13 cellular contexts compared by ENCODE assay signal in genomic region chr17:82887255-82888164, GRCh38. TPM values are rescaled to one million over a fixed set of nuclear protein-coding genes. Genes with fewer than 3 reads are reported as not detected.
DNase-seq lines count a peak whose midpoint lies in the region; ATAC-seq, FAIRE-seq and TF ChIP-seq lines count a peak whose summit lies in the region.
"Had no signal": no experiment of that assay in that cellular context is flagged by ENCODE, and none has a peak within 500 bp of the region (broad histone marks: within the 10 kb centered on the region; RNA-seq: fewer than 3 reads in every experiment).

No MANE protein-coding gene starts in this region.

- H3K4me1 Mint-ChIP-seq in activated CD4-positive, alpha-beta T cell treated with anti-CD3 and anti-CD28 coated beads, Interleukin-2, amount 10 ng/mL, durations not matched to agents 24 days and 14 days, result peaks cover 60% of the 10 kb centered on the region

- H3K36me3 Mint-ChIP-seq in activated CD4-positive, alpha-beta T cell treated with anti-CD3 and anti-CD28 coated beads, Interleukin-2, amount 10 ng/mL, durations not matched to agents 24 days and 14 days (ENCODE audit: low read depth), result peaks cover 43% of the 10 kb centered on the region

- H3K23me2 ChIP-seq in H1 (ENCODE audit: low read depth, low read length), result no peaks in the 10 kb centered on the region

- no peaks in the 10 kb centered on the region for H3K9me3 Mint-ChIP-seq in activated CD4-positive, alpha-beta T cell treated with anti-CD3 and anti-CD28 coated beads, Interleukin-2, amount 10 ng/mL, durations not matched to agents 24 days and 14 days

- peak overlapping the region; percentile 74 for H3K27ac Mint-ChIP-seq in activated CD4-positive, alpha-beta T cell treated with anti-CD3 and anti-CD28 coated beads, Interleukin-2, amount 10 ng/mL, durations not matched to agents 24 days and 14 days

- no peak for TF ChIP-seq EP300 in H1 (IDR thresholded peaks at IDR 0.05; ENCODE audit: borderline replicate concordance in 1 of 2, low read depth in 2 of 2, low read length in 2 of 2)

- H3K56ac ChIP-seq in H1 (replicated peaks; ENCODE audit: insufficient read length, low read depth, low read length), result no peak overlapping the region

- no peak overlapping the region for H2AFZ ChIP-seq in H1 (ENCODE audit: low read length)

- no peak overlapping the region for H2BK5ac ChIP-seq in H1 (ENCODE audit: low read depth, low read length)

- intact Hi-C loops in activated CD4-positive, alpha-beta T cell treated with anti-CD3 and anti-CD28 coated beads, Interleukin-2, amount 10 ng/mL, durations not matched to agents 24 days and 14 days (cut with micrococcal nuclease), result no loop called here
- intact Hi-C loops in gastrocnemius medialis (cut with DNase I; ENCODE audit: low total_unique reads), result loop anchor here (1.0 kb wide), 1 partner anchor 9 kb away; no protein-coding TSS in a partner anchor

- peaks cover 0 to 2% of the 10 kb centered on the region in 2 experiments for H4K20me1 ChIP-seq in H1 (replicated peaks in 1 of 2; ENCODE audit: control insufficient read depth in 1 of 2, insufficient read depth in 2 of 2, low read length in 2 of 2)

- FAIRE-seq in H1 (lab: Jason Lieb, UNC), result no peak

- peak overlapping the region; percentile 36; the same call in 1 of the 2 replicates for H4K8ac ChIP-seq in H1 (ENCODE audit: extremely low read depth, insufficient read depth, low read length)

- TF ChIP-seq RAD21 in H1 (IDR thresholded peaks at IDR 0.05 in 1 of 2, conservative IDR thresholded peaks at IDR 0.05 in 1 of 2; ENCODE audit: low read depth in 2 of 2, low read length in 2 of 2), result no peak

- POLR2A ChIA-PET in H1 (lab: Charles Lee; ENCODE audit: partially characterized antibody), result no interaction called here

- no peak for TF ChIP-seq CTCF in H1 (IDR thresholded peaks at IDR 0.05; ENCODE audit: control extremely low read depth in 1 of 3, insufficient read depth in 1 of 3, low read depth in 1 of 3, low read length in 3 of 3)
- no peak for TF ChIP-seq CTCF in gastrocnemius medialis (IDR thresholded peaks at IDR 0.05 in 4 of 5, conservative IDR thresholded peaks at IDR 0.05 in 1 of 5)
- no peak for TF ChIP-seq CTCF in Peyer's patch (IDR thresholded peaks at IDR 0.05)

- peak overlapping the region; percentile 41 for H3K4me3 Mint-ChIP-seq in activated CD4-positive, alpha-beta T cell treated with anti-CD3 and anti-CD28 coated beads, Interleukin-2, amount 10 ng/mL, durations not matched to agents 24 days and 14 days

- no peak overlapping the region; the same call in 1 of the 2 replicates for H3K18ac ChIP-seq in H1 (ENCODE audit: extremely low read depth, low read length)

- H2BK20ac ChIP-seq in H1 (ENCODE audit: low read length), result no peak overlapping the region

- H3K27me3 Mint-ChIP-seq in activated CD4-positive, alpha-beta T cell treated with anti-CD3 and anti-CD28 coated beads, Interleukin-2, amount 10 ng/mL, durations not matched to agents 24 days and 14 days, result no peaks in the 10 kb centered on the region

- no peak overlapping the region for H4K91ac ChIP-seq in H1 (replicated peaks; ENCODE audit: insufficient read length, low read length)

- H2AK5ac ChIP-seq in H1 (ENCODE audit: low read depth, low read length), result no peak overlapping the region

- WGBS in H1 (ENCODE audit: extremely low coverage in 1 of 2, insufficient coverage in 1 of 2, insufficient read length in 1 of 2, insufficient replicate concordance in 2 of 2, low coverage in 1 of 2, low lambda C conversion rate in 2 of 2, missing lambda C conversion rate in 1 of 2), 2 experiments, result 87% methylated on average over 27 of the region's 27 CpGs; no CpG with 5 or more reads in 1 of the 2 experiments

- H3K27ac ChIP-seq in H1 (ENCODE audit: low read depth, low read length) (no peak overlapping the region), gastrocnemius medialis (peak overlapping the region; percentile 77 to 82 (median 80)), Peyer's patch (no peak overlapping the region)

- no peak for DNase-seq in activated CD4-positive, alpha-beta T cell treated with anti-CD3 and anti-CD28 coated beads, Interleukin-2, amount 10 ng/mL, durations not matched to agents 24 days and 14 days
- no peak for DNase-seq in activated CD4-positive, alpha-beta T cell treated with anti-CD3 and anti-CD28 coated beads, Interleukin-2, amount 50 U/mL, for 4 hours
- peak; percentile 46 for DNase-seq in NOMO-1 treated with dmso at 0.1 percent for 144 hours (lab: John Stamatoyannopoulos, UW; ENCODE audit: unreplicated experiment)
- DNase-seq in H1 (ENCODE audit: low read depth in 1 of 2, low spot score in 2 of 2), result no peak
- no peak for DNase-seq in gastrocnemius medialis
- DNase-seq in G401 (ENCODE audit: low spot score), result no peak
- DNase-seq in DMS53 (lab: John Stamatoyannopoulos, UW), result no peak
- DNase-seq in Peyer's patch, result no peak
- DNase-seq: activated effector memory CD4-positive, alpha-beta T cell treated with anti-CD3 and anti-CD28 coated beads, Interleukin-2, amount 50 U/mL, for 16 hours; dermis blood vessel endothelial cell; NCI-H1436; sigmoid colon had no signal

- no peak overlapping the region for H3K9ac ChIP-seq in H1 (replicated peaks in 1 of 4; ENCODE audit: extremely low read depth in 1 of 4, low read depth in 3 of 4, low read length in 3 of 4)

- H3K27me3 ChIP-seq in H1 (replicated peaks in 1 of 4; ENCODE audit: control insufficient read depth in 3 of 4, extremely low read depth in 1 of 4, insufficient read depth in 3 of 4, low read length in 3 of 4) (no peaks in the 10 kb centered on the region), gastrocnemius medialis (no peaks in the 10 kb centered on the region), Peyer's patch (no peaks in the 10 kb centered on the region)
- H3K27me3 ChIP-seq: sigmoid colon had no signal

- H3K79me2 ChIP-seq in H1 (ENCODE audit: control insufficient read depth in 1 of 2, insufficient read depth in 2 of 2, low read length in 2 of 2), result peaks cover 0 to 9% of the 10 kb centered on the region in 2 experiments; a peak in 1 of 4 replicates

- H3K9me3 ChIP-seq in H1 (ENCODE audit: insufficient read depth in 2 of 2, low read depth in 1 of 2, low read length in 1 of 2) (no peaks in the 10 kb centered on the region), gastrocnemius medialis (no peaks in the 10 kb centered on the region), Peyer's patch (no peaks in the 10 kb centered on the region)
- H3K9me3 ChIP-seq: sigmoid colon had no signal

- CTCF ChIA-PET in H1 (lab: Charles Lee; ENCODE audit: partially characterized antibody), result no interaction called here

- H2BK12ac ChIP-seq in H1 (ENCODE audit: low read depth, low read length), result no peak overlapping the region

- H3K36me3 ChIP-seq in H1 (ENCODE audit: control insufficient read depth in 2 of 4, insufficient read depth in 4 of 4, low read length in 3 of 4) (peaks cover 0 to 5% (median 2%) of the 10 kb centered on the region in 4 experiments; a peak in 4 of 8 replicates), gastrocnemius medialis (no peaks in the 10 kb centered on the region), Peyer's patch (no peaks in the 10 kb centered on the region)

- H2BK15ac ChIP-seq in H1 (ENCODE audit: low read length), result no peak overlapping the region

- TF ChIP-seq POLR2A in H1 (IDR thresholded peaks at IDR 0.05; ENCODE audit: control extremely low read depth in 1 of 2, low read depth in 2 of 2, low read length in 2 of 2), result no peak
- TF ChIP-seq POLR2A in gastrocnemius medialis (IDR thresholded peaks at IDR 0.05), result no peak
- no peak for TF ChIP-seq POLR2A in Peyer's patch (IDR thresholded peaks at IDR 0.05)

- no peak overlapping the region for H3K23ac ChIP-seq in H1 (ENCODE audit: insufficient read length)

- no peak overlapping the region for H3K4ac ChIP-seq in H1 (replicated peaks; ENCODE audit: insufficient read length, low read depth, low read length)

- no peak overlapping the region for H3K4me3 ChIP-seq in H1 (ENCODE audit: extremely low read depth in 1 of 4, insufficient read depth in 2 of 4, low read depth in 3 of 4, low read length in 4 of 4)
- H3K4me3 ChIP-seq in gastrocnemius medialis, result no peak overlapping the region
- no peak overlapping the region for H3K4me3 ChIP-seq in Peyer's patch
- H3K4me3 ChIP-seq: sigmoid colon had no signal

- H3K4me1 ChIP-seq in H1 (replicated peaks in 1 of 4; ENCODE audit: control insufficient read depth in 3 of 4, insufficient read depth in 4 of 4, low read length in 3 of 4), result peaks cover 8 to 16% (median 11%) of the 10 kb centered on the region in 4 experiments; a peak in 6 of 7 replicates
- peaks cover 27 to 29% of the 10 kb centered on the region in 2 donors for H3K4me1 ChIP-seq in gastrocnemius medialis
- peaks cover 0 to 19% (median 6%) of the 10 kb centered on the region in 4 donors for H3K4me1 ChIP-seq in Peyer's patch

- H4K5ac ChIP-seq in H1 (ENCODE audit: insufficient read length, low read depth, low read length), result no peak overlapping the region

- in situ Hi-C loops in gastrocnemius medialis (cut with MboI; ENCODE audit: low sequenced_read_pairs in 4 of 4), result no loop called here
- in situ Hi-C loops in G401 (cut with HindIII; ENCODE audit: low sequenced_read_pairs), result no loop called here

- no peak overlapping the region for H3K14ac ChIP-seq in H1 (ENCODE audit: insufficient read length)

- H2BK120ac ChIP-seq in H1 (replicated peaks; ENCODE audit: low read depth, low read length), result no peak overlapping the region

- peak in 1 of 2 donors; percentile 13 for ATAC-seq in gastrocnemius medialis
- ATAC-seq: HCT116 had no signal

- peaks cover 8% of the 10 kb centered on the region for H3K79me1 ChIP-seq in H1 (ENCODE audit: low read depth, low read length)

- no peak overlapping the region for H3K4me2 ChIP-seq in H1 (ENCODE audit: insufficient read depth in 1 of 2, low read depth in 2 of 2, low read length in 2 of 2)

TF ChIP-seq in H1, 55 proteins besides CTCF, POLR2A, EP300 and RAD21 (continues in another document):
- TF ChIP-seq KDM1A (IDR thresholded peaks at IDR 0.05; ENCODE audit: borderline replicate concordance, low read length), result 0 out of 2 replicates have a peak, but pooled peaks have one; percentile 14
- no peak for TF ChIP-seq RXRA (IDR thresholded peaks at IDR 0.05; ENCODE audit: insufficient read depth, low read depth, low read length)

RNA-seq across cellular contexts. Expression of gene ZNF750, which starts 47.7 kb away (rescaled TPM):
- not detected in 2 replicates for total RNA-seq in activated CD4-positive, alpha-beta T cell treated with anti-CD3 and anti-CD28 coated beads, Interleukin-2, amount 10 ng/mL, durations not matched to agents 24 days and 14 days
- not detected in 2 replicates for total RNA-seq in H1 (2021; fragmentation: NEBNext Ultra II Directional; extraction: Animal tissue kit (Norgen Biotek cat#: 25700))
- polyA plus RNA-seq in H1 (2011; rRNA removed), result 0.02 TPM in 1 of 2 replicates, not detected in the other
- polyA plus RNA-seq in H1 (2011; cell fraction: cytosol; rRNA removed), result not detected
- not detected for polyA plus RNA-seq in H1 (2011; cell fraction: nucleus; rRNA removed)
- 0.12 to 0.14 TPM in 2 of 4 replicates, not detected in the others for polyA plus RNA-seq in H1 (2012, experiment 1 of 2)
- polyA plus RNA-seq in H1 (2012, experiment 2 of 2), result 0.04 TPM
- polyA plus RNA-seq in H1 (2013, experiment 1 of 2), result 0.02 TPM
- 0.02 TPM for polyA plus RNA-seq in H1 (2013, experiment 2 of 2)
- not detected in 2 replicates for polyA minus RNA-seq in H1 (2011; rRNA and poly(A)+ RNA removed)
- polyA minus RNA-seq in H1 (2011; cell fraction: cytosol; rRNA and poly(A)+ RNA removed), result not detected
- not detected for polyA minus RNA-seq in H1 (2011; cell fraction: nucleus; rRNA and poly(A)+ RNA removed)
- total RNA-seq in gastrocnemius medialis (10 to 100 TPM in 2 of 4 donors, 1 to 10 TPM in 2; 2.5 to 17.8 (median 11.7) TPM), Peyer's patch (not detected)
- not detected in 2 replicates for total RNA-seq in G401 (2014; rRNA removed; shearing (Covaris generic))
- total RNA-seq: dermis blood vessel endothelial cell, sigmoid colon had no signal

Comparison
In these comparisons a context has a peak if more than half of its experiments do, and no peak if none do; other contexts are left out.
1. H3K27ac ChIP-seq: peak in gastrocnemius medialis (4 of 4); none in H1 (single experiment) and Peyer's patch (0 of 4).